Comparison of ENCODE assay signal across 25 cellular contexts in genomic region chr10:31704195-31704594, GRCh38.
"Had no signal": no experiment of that assay in that cellular context is flagged by ENCODE, and none has a peak within 500 bp of the region (broad histone marks: within the 10 kb centered on the region; RNA-seq: fewer than 3 reads in every experiment).

No MANE protein-coding gene starts in this region.

- H3K4me3 ChIP-seq: hepatocyte, left ventricle myocardium inferior, thyroid gland had no signal

- H3K4me2 ChIP-seq: hepatocyte, SK-N-SH had no signal

- H3K36me3 Mint-ChIP-seq: activated naive CD8-positive, alpha-beta T cell treated with anti-CD3 and anti-CD28 coated beads for 36 hours had no signal

- DNase-seq: activated CD4-positive, alpha-beta T cell treated with anti-CD3 and anti-CD28 coated beads, Interleukin-2, amount 10 ng/mL, durations not matched to agents 24 days and 14 days; activated CD8-positive, alpha-beta T cell treated with anti-CD3 and anti-CD28 coated beads for 36 hours; activated naive CD4-positive, alpha-beta T cell treated with Interleukin-2 at 50 U/mL for 16 hours; activated naive CD8-positive, alpha-beta T cell treated with anti-CD3 and anti-CD28 coated beads for 36 hours; activated T-cell treated with anti-CD3 and anti-CD28 coated beads, Interleukin-2, amount 50 U/mL, for 24 hours; amniotic stem cell; cerebellar nuclear complex; cortex of kidney; erythroblast; foreskin keratinocyte; kidney glomerular epithelial cell; left ventricle myocardium inferior; mammary epithelial cell; midbrain; retina; SK-N-SH; stimulated activated CD4-positive, alpha-beta T cell treated with anti-CD3 and anti-CD28 coated beads, Interleukin-2, amount 100 ng/mL, for 48 hours; stimulated activated CD8-positive, alpha-beta memory T cell treated with anti-CD3 and anti-CD28 coated beads, Interleukin-4, amount 100 ng/mL, for 48 hours; stimulated activated naive CD4-positive, alpha-beta T cell had no signal

- H3K27ac Mint-ChIP-seq: activated CD4-positive, alpha-beta T cell treated with anti-CD3 and anti-CD28 coated beads, Interleukin-2, amount 10 ng/mL, durations not matched to agents 24 days and 14 days; activated CD8-positive, alpha-beta T cell treated with anti-CD3 and anti-CD28 coated beads for 36 hours; activated naive CD8-positive, alpha-beta T cell treated with anti-CD3 and anti-CD28 coated beads for 36 hours; activated T-cell treated with anti-CD3 and anti-CD28 coated beads, Interleukin-2, amount 50 U/mL, for 24 hours; activated T-helper 2 cell treated with anti-CD3 and anti-CD28 coated beads, Interferon-gamma antibody, Interleukin-2, Interleukin-4, amounts not matched to agents 10 μg/mL and 5 μg/mL and 100 μg/mL, durations not matched to agents 14 hours and 24 hours and 36 hours; T-helper 2 cell treated with Interferon-gamma antibody and Interleukin-4, amounts not matched to agents 5 μg/mL and 100 μg/mL, for 36 hours had no signal

- H3K9me3 ChIP-seq: SK-N-SH, thyroid gland had no signal

- H3K4me3 Mint-ChIP-seq: activated CD4-positive, alpha-beta T cell treated with anti-CD3 and anti-CD28 coated beads, Interleukin-2, amount 10 ng/mL, durations not matched to agents 24 days and 14 days; activated CD8-positive, alpha-beta T cell treated with anti-CD3 and anti-CD28 coated beads for 36 hours; activated naive CD8-positive, alpha-beta T cell treated with anti-CD3 and anti-CD28 coated beads for 36 hours; activated T-cell treated with anti-CD3 and anti-CD28 coated beads, Interleukin-2, amount 50 U/mL, for 24 hours; T-helper 2 cell treated with Interferon-gamma antibody and Interleukin-4, amounts not matched to agents 5 μg/mL and 100 μg/mL, for 36 hours had no signal

- H3K27me3 Mint-ChIP-seq: activated CD4-positive, alpha-beta T cell treated with anti-CD3 and anti-CD28 coated beads, Interleukin-2, amount 10 ng/mL, durations not matched to agents 24 days and 14 days; activated CD8-positive, alpha-beta T cell treated with anti-CD3 and anti-CD28 coated beads for 36 hours; activated naive CD8-positive, alpha-beta T cell treated with anti-CD3 and anti-CD28 coated beads for 36 hours; activated T-cell treated with anti-CD3 and anti-CD28 coated beads, Interleukin-2, amount 50 U/mL, for 24 hours had no signal

- H3K36me3 ChIP-seq: left ventricle myocardium inferior, thyroid gland had no signal

- ATAC-seq: activated CD4-positive, CD25-positive, alpha-beta regulatory T cell treated with anti-CD3 and anti-CD28 coated beads, Interleukin-2, amount 50 U/mL, for 24 hours; activated CD8-positive, alpha-beta T cell treated with anti-CD3 and anti-CD28 coated beads for 36 hours; foreskin keratinocyte had no signal

- H3K79me2 ChIP-seq: hepatocyte had no signal

- H3K9me3 Mint-ChIP-seq: activated CD8-positive, alpha-beta T cell treated with anti-CD3 and anti-CD28 coated beads for 36 hours; activated T-cell treated with anti-CD3 and anti-CD28 coated beads, Interleukin-2, amount 50 U/mL, for 24 hours had no signal

- H3K4me1 ChIP-seq: foreskin keratinocyte had no signal

- H2AFZ ChIP-seq: hepatocyte had no signal

- H3K9ac ChIP-seq: SK-N-SH had no signal

- H3K27ac ChIP-seq: foreskin keratinocyte, hepatocyte, left ventricle myocardium inferior, thyroid gland, VCaP had no signal

- H3K27me3 ChIP-seq: foreskin keratinocyte, hepatocyte, thyroid gland had no signal
